8 cellular contexts compared by ENCODE assay signal in genomic region chr2:96304606-96305005, GRCh38. TPM values are rescaled to one million over a fixed set of nuclear protein-coding genes. Genes with fewer than 3 reads are reported as not detected.
A peak's percentile ranks its signal among the peaks of the same experiment; 100 is the strongest.
DNase-seq lines count a peak whose midpoint lies in the region; ATAC-seq and TF ChIP-seq lines count a peak whose summit lies in the region.

No MANE protein-coding gene starts in this region.

- H3K4me1 ChIP-seq in SJSA1 (replicated peaks) (peaks cover 12% of the 10 kb centered on the region), sigmoid colon (peaks cover 0 to 39% (median 15%) of the 10 kb centered on the region in 4 donors)

- peak overlapping the region; percentile 57; the same call in 1 of the 2 replicates for H3K27ac ChIP-seq in SJSA1
- H3K27ac ChIP-seq in sigmoid colon = peak overlapping the region; percentile 84 to 88 (median 85)

- 67 to 71% methylated on average over 11 of the region's 11 CpGs for WGBS in sigmoid colon, 2 donors

- H3K9me3 ChIP-seq in SJSA1 (replicated peaks) (no peaks in the 10 kb centered on the region), sigmoid colon (no peaks in the 10 kb centered on the region)

- H3K4me3 ChIP-seq in GM12875 (ENCODE audit: low read depth, low read length) = peak overlapping the region; percentile 63
- peak overlapping the region; percentile 57 for H3K4me3 ChIP-seq in SJSA1
- peak overlapping the region; percentile 100 for H3K4me3 ChIP-seq in fibroblast of pulmonary artery (replicated peaks; ENCODE audit: low read depth, low read length)
- peak overlapping the region; percentile 79 to 98 (median 87) for H3K4me3 ChIP-seq in sigmoid colon

- H3K27me3 ChIP-seq in SJSA1 (replicated peaks) (no peaks in the 10 kb centered on the region), sigmoid colon (no peaks in the 10 kb centered on the region)

- H3K36me3 ChIP-seq in SJSA1 (peaks cover 48% of the 10 kb centered on the region), sigmoid colon (peaks cover 26 to 38% (median 33%) of the 10 kb centered on the region in 4 donors)

- no peak for TF ChIP-seq POLR2A in sigmoid colon (IDR thresholded peaks at IDR 0.05)

- no peak for TF ChIP-seq CTCF in GM12875 (IDR thresholded peaks at IDR 0.05; ENCODE audit: borderline replicate concordance, insufficient read depth, low read depth, low read length)
- TF ChIP-seq CTCF in fibroblast of pulmonary artery (IDR thresholded peaks at IDR 0.05; ENCODE audit: low read length, missing control alignments) = no peak
- no peak for TF ChIP-seq CTCF in sigmoid colon (IDR thresholded peaks at IDR 0.05)

- ATAC-seq in HG02763 (IDR thresholded peaks at IDR 0.05; ENCODE audit: unreplicated experiment) = no peak

- DNase-seq in SJSA1 (ENCODE audit: low read depth in 1 of 2, low spot score in 2 of 2) = no peak
- no peak for DNase-seq in fibroblast of pulmonary artery (ENCODE audit: low read depth)
- DNase-seq in sigmoid colon = no peak
- DNase-seq in effector CD4-positive, alpha-beta T cell = no peak
- no peak for DNase-seq in NCI-H345 treated with DMSO at 0.1 percent for 48 hours (lab: John Stamatoyannopoulos, UW; ENCODE audit: unreplicated experiment)
- DNase-seq in stimulated activated CD8-positive, alpha-beta memory T cell treated with anti-CD3 and anti-CD28 coated beads, Interleukin-4, amount 100 ng/mL, for 48 hours = no peak

- intact Hi-C loops in sigmoid colon (cut with DNase I) = loop anchor here (2.0 to 5.0 kb wide), 3 partner anchors 30 to 203 kb away; partner anchors contain the start of genes CIAO1, NCAPH and NEURL3

- no peak for TF ChIP-seq EP300 in sigmoid colon (IDR thresholded peaks at IDR 0.05)

RNA-seq across cellular contexts. Expression of gene SNRNP200, which starts 0.7 kb away (rescaled TPM):
- total RNA-seq in SJSA1 (2014; rRNA removed; shearing (Covaris generic)) = 29.9 and 33.1 TPM in 2 replicates
- total RNA-seq in sigmoid colon = 10 to 100 TPM; 69.4 to 86.1 (median 79.2) TPM
- 10 to 100 TPM; 26.8 to 86.5 (median 31.8) TPM for polyA plus RNA-seq in sigmoid colon

RNA-seq across cellular contexts. Expression of gene ITPRIPL1, which starts 20.5 kb away (rescaled TPM):
- total RNA-seq in SJSA1 (2014; rRNA removed; shearing (Covaris generic)) = 0.50 and 0.55 TPM in 2 replicates
- 1 to 10 TPM in 1 of 4 donors, under 1 TPM in 2, not detected in 1; 0.36 to 2.0 (median 0.83) TPM for total RNA-seq in sigmoid colon
- 1 to 10 TPM in 1 of 3 donors, under 1 TPM in 1, not detected in 1; 0.23 to 1.5 TPM for polyA plus RNA-seq in sigmoid colon

RNA-seq across cellular contexts. Expression of gene NCAPH, which starts 31.0 kb away (rescaled TPM):
- 45.7 and 55.7 TPM in 2 replicates for total RNA-seq in SJSA1 (2014; rRNA removed; shearing (Covaris generic))
- total RNA-seq in sigmoid colon = 1 to 10 TPM in 1 of 4 donors, under 1 TPM in 2, not detected in 1; 0.33 to 2.4 (median 0.83) TPM
- polyA plus RNA-seq in sigmoid colon = 10 to 100 TPM in 1 of 3 donors, 1 to 10 TPM in 2; 2.4 to 17.4 (median 5.5) TPM

RNA-seq across cellular contexts. Expression of gene CIAO1, which starts 38.6 kb away (rescaled TPM):
- total RNA-seq in SJSA1 (2014; rRNA removed; shearing (Covaris generic)) = 86.9 and 88.2 TPM in 2 replicates
- total RNA-seq in sigmoid colon = 100 to 1,000 TPM in 2 of 4 donors, 10 to 100 TPM in 2; 77.4 to 110 (median 95.2) TPM
- 10 to 100 TPM; 45.6 to 55.0 (median 51.1) TPM for polyA plus RNA-seq in sigmoid colon

RNA-seq across cellular contexts. Expression of gene TMEM127, which starts 38.8 kb away (rescaled TPM):
- total RNA-seq in SJSA1 (2014; rRNA removed; shearing (Covaris generic)) = 24.3 and 25.1 TPM in 2 replicates
- total RNA-seq in sigmoid colon = 10 to 100 TPM; 24.6 to 30.5 (median 27.9) TPM
- 10 to 100 TPM; 10.8 to 40.1 (median 12.5) TPM for polyA plus RNA-seq in sigmoid colon

Comparison
In these comparisons a context has a peak if more than half of its experiments do, and no peak if none do; other contexts are left out.
1. RNA of gene NCAPH, which starts 31.0 kb away (total RNA-seq): 45.7 to 55.7 TPM in SJSA1; 0.33 to 2.4 TPM in sigmoid colon; every median in the first group is over 10 times any median in the second.
2. Peak in every context shown above with its lines, with median percentiles within 50 percentile points of each other: H3K4me3 ChIP-seq.